In genomic region chr11:37926772-37927171, GRCh38 we compare ENCODE assay signal across 18 cellular contexts.
"Had no signal": no experiment of that assay in that cellular context is flagged by ENCODE, and none has a peak within 500 bp of the region (broad histone marks: within the 10 kb centered on the region; RNA-seq: fewer than 3 reads in every experiment).

No MANE protein-coding gene starts in this region.

- H3K36me3 ChIP-seq: SJCRH30 had no signal

- H3K4me3 ChIP-seq: SJCRH30 had no signal

- DNase-seq: IMR-90, Karpas-422, KG1, MM.1S, NCI-H1092 treated with DMSO at 0.1 percent for 48 hours, NCI-H1436, NCI-H187, NCI-H2029, NCI-H2081 treated with DMSO at 0.1 percent for 48 hours, NCI-H2171, NCI-H226, NCI-H446, NCI-H510A, NCI-H524 treated with DMSO at 0.1 percent for 48 hours, NCI-H774, SHP77 treated with DMSO at 0.1 percent for 48 hours, SJCRH30 had no signal

- FAIRE-seq: HepG2 had no signal
